ENCODE assay signal across 24 cellular contexts in genomic region chr4:8265171-8265929, GRCh38. TPM values are rescaled to one million over a fixed set of nuclear protein-coding genes. Genes with fewer than 3 reads are reported as not detected.
"Had no signal": no experiment of that assay in that cellular context is flagged by ENCODE, and none has a peak within 500 bp of the region (broad histone marks: within the 10 kb centered on the region; RNA-seq: fewer than 3 reads in every experiment).

No MANE protein-coding gene starts in this region.

- H3K9me3 ChIP-seq: MG63, SJCRH30 had no signal

- H3K27me3 ChIP-seq: MG63, SJCRH30 had no signal

- H3K36me3 ChIP-seq: MG63, SJCRH30 had no signal

- H3K4me3 ChIP-seq: MG63, SJCRH30 had no signal

- H3K27ac ChIP-seq: HL-60, RWPE1, SJCRH30 had no signal

- ATAC-seq: Panc1, PC-3, SK-N-SH treated with all-trans-retinoic acid at 6 μM for 48 hours had no signal

- DNase-seq: Karpas-422, KG1, MG63, NCI-H1092, NCI-H1105 treated with DMSO at 0.1 percent for 48 hours, NCI-H1417 treated with DMSO at 0.1 percent for 48 hours, NCI-H146, NCI-H1694 treated with DMSO at 0.1 percent for 48 hours, NCI-H1930, NCI-H2081, NCI-H2107, NCI-H2227 treated with DMSO at 0.1 percent for 48 hours, NCI-H510A, NCI-H524 treated with DMSO at 0.1 percent for 48 hours, NCI-H69, NCI-H774, PC-3, SHP77 treated with DMSO at 0.1 percent for 48 hours, SJCRH30 had no signal

RNA-seq across cellular contexts. Expression of gene HTRA3, which starts 4.2 kb away (rescaled TPM):
- total RNA-seq: OCI-LY7 had no signal
